In genomic region chr1:160400284-160400645, GRCh38 we compare ENCODE assay signal across 8 cellular contexts. TPM values are rescaled to one million over a fixed set of nuclear protein-coding genes. Genes with fewer than 3 reads are reported as not detected.
DNase-seq lines count a peak whose midpoint lies in the region; ATAC-seq and TF ChIP-seq lines count a peak whose summit lies in the region.

VANGL2 (plus strand) TSS chr1:160400564; CDS start chr1:160415838, 15,274 bp downstream.

- peaks cover 14 to 22% of the 10 kb centered on the region in 2 donors for H3K27me3 Mint-ChIP-seq in natural killer cell treated with Interleukin-12 subunit alpha and Interleukin-12 subunit beta and Interleukin-15 and Interleukin-18, amount 100 ng/mL, for 72 hours

- H3K27ac ChIP-seq in thyroid gland, result peak within 1 kb of the TSS; percentile 48 to 82 (median 58)

- H3K9me3 Mint-ChIP-seq in natural killer cell treated with Interleukin-12 subunit alpha and Interleukin-12 subunit beta and Interleukin-15 and Interleukin-18, amount 100 ng/mL, for 72 hours, result no peaks in the 10 kb centered on the region

- peak within 1 kb of the TSS; percentile 24 for H3K4me3 Mint-ChIP-seq in natural killer cell treated with Interleukin-12 subunit alpha and Interleukin-12 subunit beta and Interleukin-15 and Interleukin-18, amount 100 ng/mL, for 72 hours

- H3K4me3 ChIP-seq in thyroid gland (replicated peaks in 1 of 3), result peak within 1 kb of the TSS; percentile 82 to 96 (median 83)

- peak in 1 of 2 donors; percentile 31 for TF ChIP-seq POLR2A in thyroid gland (IDR thresholded peaks at IDR 0.05)

- no peak for TF ChIP-seq CTCF in GM10266 (IDR thresholded peaks at IDR 0.05; ENCODE audit: control insufficient read depth, insufficient read depth, low read depth, missing control alignments)
- no peak for TF ChIP-seq CTCF in thyroid gland (IDR thresholded peaks at IDR 0.05)

- DNase-seq in GM10266 (ENCODE audit: extremely low spot score), result peak; percentile 72
- peak; percentile 74 for DNase-seq in NCI-H2171 (lab: John Stamatoyannopoulos, UW)
- DNase-seq in activated T-helper 1 cell treated with Interleukin-2 at 50 U/mL for 16 hours (ENCODE audit: low read depth), result peak; percentile 9
- peak; percentile 61 for DNase-seq in foreskin melanocyte
- DNase-seq in natural killer cell treated with Interleukin-12 subunit alpha and Interleukin-12 subunit beta and Interleukin-15 and Interleukin-18, amount 100 ng/mL, for 72 hours (ENCODE audit: low spot score), result no peak
- peak; percentile 78 to 83 for DNase-seq in thyroid gland
- DNase-seq in NCI-H774 (lab: John Stamatoyannopoulos, UW), result no peak

- peak; percentile 40 to 70 for ATAC-seq in natural killer cell treated with Interleukin-12 subunit alpha and Interleukin-12 subunit beta and Interleukin-15 and Interleukin-18, amount 100 ng/mL, for 72 hours
- ATAC-seq in HG02588 (IDR thresholded peaks at IDR 0.05; ENCODE audit: unreplicated experiment), result no peak

- no peaks in the 10 kb centered on the region for H3K36me3 Mint-ChIP-seq in natural killer cell treated with Interleukin-12 subunit alpha and Interleukin-12 subunit beta and Interleukin-15 and Interleukin-18, amount 100 ng/mL, for 72 hours

- no peaks in the 10 kb centered on the region for H3K36me3 ChIP-seq in thyroid gland

- H3K27ac Mint-ChIP-seq in natural killer cell treated with Interleukin-12 subunit alpha and Interleukin-12 subunit beta and Interleukin-15 and Interleukin-18, amount 100 ng/mL, for 72 hours, result no peak within 1 kb of the TSS

- intact Hi-C loops in thyroid gland (cut with DNase I), result no loop called here

- no peaks in the 10 kb centered on the region for H3K27me3 ChIP-seq in thyroid gland

- H3K4me1 ChIP-seq in thyroid gland, result peaks cover 9 to 30% of the 10 kb centered on the region in 2 donors

- WGBS in thyroid gland, 2 donors, result 0 to 1% methylated on average over 1 to 24 of the region's 32 CpGs

- H3K9me3 ChIP-seq in thyroid gland, result no peaks in the 10 kb centered on the region

- peaks cover 6 to 8% of the 10 kb centered on the region in 2 donors for H3K4me1 Mint-ChIP-seq in natural killer cell treated with Interleukin-12 subunit alpha and Interleukin-12 subunit beta and Interleukin-15 and Interleukin-18, amount 100 ng/mL, for 72 hours (ENCODE audit: low read depth in 2 of 2)

RNA-seq across cellular contexts. Expression of gene VANGL2, which starts in this region (rescaled TPM):
- total RNA-seq in natural killer cell treated with Interleukin-12 subunit alpha and Interleukin-12 subunit beta and Interleukin-15 and Interleukin-18, amount 100 ng/mL, for 72 hours, result not detected
- total RNA-seq in thyroid gland, result 10 to 100 TPM in 1 of 4 donors, 1 to 10 TPM in 3; 5.8 to 28.5 (median 7.8) TPM

Comparison
In these comparisons a context has a peak if more than half of its experiments do, and no peak if none do; other contexts are left out.
1. RNA of gene VANGL2 (total RNA-seq): 5.8 to 28.5 TPM in thyroid gland; not detected in natural killer cell treated with Interleukin-12 subunit alpha and Interleukin-12 subunit beta and Interleukin-15 and Interleukin-18, amount 100 ng/mL, for 72 hours; every median in the first group is over 4 times any median in the second.
2. Peak in ATAC-seq in natural killer cell treated with Interleukin-12 subunit alpha and Interleukin-12 subunit beta and Interleukin-15 and Interleukin-18, amount 100 ng/mL, for 72 hours; RNA of the gene not detected or under 1 TPM.
3. DNase-seq: peak in GM10266 (single experiment), NCI-H2171 (single experiment), activated T-helper 1 cell treated with Interleukin-2 at 50 U/mL for 16 hours (single experiment), foreskin melanocyte (single experiment) and thyroid gland (2 of 2); none in natural killer cell treated with Interleukin-12 subunit alpha and Interleukin-12 subunit beta and Interleukin-15 and Interleukin-18, amount 100 ng/mL, for 72 hours (single experiment) and NCI-H774 (single experiment).